Comparison of ENCODE assay signal across 34 cellular contexts in genomic region chr12:60419986-60420385, GRCh38.
"Had no signal": no experiment of that assay in that cellular context is flagged by ENCODE, and none has a peak within 500 bp of the region (broad histone marks: within the 10 kb centered on the region; RNA-seq: fewer than 3 reads in every experiment).

No MANE protein-coding gene starts in this region.

- H3K36me3 ChIP-seq: MG63 had no signal

- DNase-seq: Karpas-422, Kasumi-1, MG63, MM.1S, MV-4-11, NCI-H1048, NCI-H1092, NCI-H1092 treated with DMSO at 0.1 percent for 48 hours, NCI-H1105, NCI-H1105 treated with DMSO at 0.1 percent for 48 hours, NCI-H1417, NCI-H1417 treated with DMSO at 0.1 percent for 48 hours, NCI-H1436, NCI-H1436 treated with DMSO at 0.1 percent for 48 hours, NCI-H146, NCI-H1694, NCI-H1694 treated with DMSO at 0.1 percent for 48 hours, NCI-H187, NCI-H187 treated with DMSO at 0.1 percent for 48 hours, NCI-H1930, NCI-H2029, NCI-H2029 treated with DMSO at 0.1 percent for 48 hours, NCI-H2081, NCI-H2081 treated with DMSO at 0.1 percent for 48 hours, NCI-H2107, NCI-H2171, NCI-H2171 treated with DMSO at 0.1 percent for 48 hours, NCI-H2227 treated with DMSO at 0.1 percent for 48 hours, NCI-H226, NCI-H345, NCI-H446, NCI-H446 treated with DMSO at 0.1 percent for 48 hours, NCI-H510A, NCI-H510A treated with DMSO at 0.1 percent for 48 hours had no signal

- H3K27me3 ChIP-seq: MG63 had no signal

- H3K4me3 ChIP-seq: MG63 had no signal
